Comparison of ENCODE assay signal across 8 cellular contexts in the genomic region with DNA sequence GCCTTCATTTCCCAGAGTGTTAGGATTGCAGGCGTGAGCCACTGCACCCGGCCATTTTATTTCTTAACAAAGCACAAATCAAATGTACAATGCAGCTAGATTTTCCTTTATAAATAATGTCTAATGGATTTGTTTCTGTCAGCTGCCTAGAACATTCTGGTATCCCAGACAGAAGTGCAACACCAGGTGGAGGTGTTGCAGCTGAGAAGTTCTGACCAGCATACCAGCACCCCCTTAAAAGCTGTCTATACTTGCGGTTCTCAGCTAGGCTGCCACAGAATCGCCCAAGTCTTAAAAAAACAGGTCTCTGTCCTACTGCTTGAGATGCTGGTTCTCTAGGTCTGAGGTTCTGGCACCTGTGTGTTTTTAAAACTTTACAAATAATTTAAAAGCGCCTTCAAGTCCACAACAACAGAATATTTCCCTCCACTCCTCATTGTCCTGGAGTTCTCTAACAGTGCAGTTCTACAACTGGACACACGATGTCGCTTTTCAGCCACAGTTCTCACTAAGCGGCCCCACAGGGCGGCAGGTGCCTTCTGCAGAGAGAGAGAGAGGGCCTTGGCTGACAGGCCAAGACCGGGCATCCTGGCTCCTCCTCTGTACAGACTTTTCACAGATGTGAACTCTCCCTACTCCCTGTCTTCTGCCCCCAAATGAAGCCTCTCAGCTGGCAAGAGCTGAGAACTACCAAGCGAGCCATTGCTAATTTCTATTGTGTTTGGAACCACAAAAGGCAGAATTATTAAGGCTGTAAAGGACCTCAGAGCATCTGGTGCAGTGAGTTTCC. TPM values are rescaled to one million over a fixed set of nuclear protein-coding genes. Genes with fewer than 3 reads are reported as not detected.
DNase-seq lines count a peak whose midpoint lies in the region; ATAC-seq and TF ChIP-seq lines count a peak whose summit lies in the region.

No MANE protein-coding gene starts in this region.

- H3K36me3 Mint-ChIP-seq in CD4-positive, alpha-beta T cell (ENCODE audit: low read depth) = no peaks in the 10 kb centered on the region

- no peak overlapping the region for H3K4me3 Mint-ChIP-seq in CD4-positive, alpha-beta T cell

- H3K4me1 ChIP-seq in colonic mucosa = no peaks in the 10 kb centered on the region

- DNase-seq in CD4-positive, alpha-beta T cell = peak; percentile 53 to 72 (median 64)
- DNase-seq in NCI-H510A (lab: John Stamatoyannopoulos, UW) (peak; percentile 68), colonic mucosa (peak; percentile 79), left kidney (ENCODE audit: low read depth, low spot score) (peak; percentile 96)
- peak; percentile 74 for DNase-seq in activated CD4-positive, alpha-beta T cell treated with anti-CD3 and anti-CD28 coated beads for 4 hours
- peak; percentile 64 to 66 for DNase-seq in stimulated activated CD4-positive, alpha-beta T cell treated with anti-CD3 and anti-CD28 coated beads, Interleukin-4, amount 100 ng/mL, for 48 hours (ENCODE audit: low read depth in 2 of 2)

- peak; percentile 90 for TF ChIP-seq CTCF in CD4-positive, alpha-beta T cell (IDR thresholded peaks at IDR 0.05)
- peak; percentile 90 for TF ChIP-seq CTCF in colonic mucosa (IDR thresholded peaks at IDR 0.05)

- no peaks in the 10 kb centered on the region for H3K9me3 Mint-ChIP-seq in CD4-positive, alpha-beta T cell

- H3K4me3 ChIP-seq in colonic mucosa = no peak overlapping the region

- intact Hi-C loops in CD4-positive, alpha-beta T cell (cut with DNase I, micrococcal nuclease) = loop anchor here (1.0 to 5.0 kb wide), 2 partner anchors 66 to 153 kb away; a partner anchor contains a TSS
- intact Hi-C loops in colonic mucosa (cut with DNase I) = loop anchor here (2.0 to 10.0 kb wide), 3 partner anchors 59 to 153 kb away; a partner anchor contains a TSS

- H3K9ac ChIP-seq in colonic mucosa (ENCODE audit: low read depth in 2 of 2, low read length in 2 of 2) = no peak overlapping the region

- H3K4me1 Mint-ChIP-seq in CD4-positive, alpha-beta T cell (ENCODE audit: low read depth) = no peaks in the 10 kb centered on the region

- H3K27ac Mint-ChIP-seq in CD4-positive, alpha-beta T cell = no peak overlapping the region

- no peaks in the 10 kb centered on the region for H3K27me3 ChIP-seq in CD4-positive, alpha-beta T cell (ENCODE audit: control insufficient read depth, insufficient read depth, low read length)
- no peaks in the 10 kb centered on the region for H3K27me3 ChIP-seq in colonic mucosa

- H3K36me3 ChIP-seq in colonic mucosa = no peaks in the 10 kb centered on the region

- H3K27ac ChIP-seq in CD4-positive, alpha-beta T cell (ENCODE audit: low read depth, low read length) = no peak overlapping the region
- no peak overlapping the region for H3K27ac ChIP-seq in colonic mucosa

- H3K27me3 Mint-ChIP-seq in CD4-positive, alpha-beta T cell = peaks cover 20% of the 10 kb centered on the region

- CTCF ChIA-PET in CD4-positive, alpha-beta T cell (lab: Charles Lee) = interaction anchor here (0.5 to 3.0 kb wide), 11 partner anchors 21 to 152 kb away, joined by 3 to 42 read pairs (median 5); a partner anchor contains a TSS

- no peaks in the 10 kb centered on the region for H3K9me3 ChIP-seq in CD4-positive, alpha-beta T cell (ENCODE audit: control insufficient read depth, low read length)
- H3K9me3 ChIP-seq in colonic mucosa = no peaks in the 10 kb centered on the region

- POLR2A ChIA-PET in CD4-positive, alpha-beta T cell (lab: Charles Lee) = interaction anchor here (1.9 kb wide), 1 partner anchor 66 kb away, joined by 5 read pairs; no protein-coding TSS in a partner anchor

- ATAC-seq in CD4-positive, alpha-beta T cell (ENCODE audit: poor library complexity) = peak; percentile 97
- ATAC-seq in HG03103 (IDR thresholded peaks at IDR 0.05; ENCODE audit: low read depth, unreplicated experiment) = peak; percentile 54
- ATAC-seq in HG02610 (IDR thresholded peaks at IDR 0.05; ENCODE audit: unreplicated experiment) = no peak

RNA-seq across cellular contexts. Expression of a gene that starts 32.6 kb away (rescaled TPM):
- under 1 TPM; 0.41 to 0.50 TPM for total RNA-seq in CD4-positive, alpha-beta T cell
- 1 to 10 TPM in 1 of 2 donors, under 1 TPM in 1; 0.64 to 4.1 TPM for total RNA-seq in colonic mucosa
